Comparison of ENCODE assay signal across 8 cellular contexts in genomic region chr2:113894156-113894743, GRCh38. TPM values are rescaled to one million over a fixed set of nuclear protein-coding genes. Genes with fewer than 3 reads are reported as not detected.
A peak's percentile ranks its signal among the peaks of the same experiment; 100 is the strongest.
DNase-seq lines count a peak whose midpoint lies in the region; ATAC-seq, FAIRE-seq and TF ChIP-seq lines count a peak whose summit lies in the region.

No MANE protein-coding gene starts in this region.

- peak overlapping the region; percentile 90 for H3K4me3 ChIP-seq in DOHH2 (ENCODE audit: low read length)
- H3K4me3 ChIP-seq in NB4 (ENCODE audit: low read depth, low read length) = peak overlapping the region; percentile 76
- H3K4me3 ChIP-seq in bronchial epithelial cell (ENCODE audit: low read depth, low read length) = peak overlapping the region; percentile 8
- H3K4me3 ChIP-seq in neutrophil (ENCODE audit: low read depth in 1 of 2, low read length in 1 of 2) = peak overlapping the region; percentile 39 to 98
- no peak overlapping the region for H3K4me3 ChIP-seq in right atrium auricular region

- H3K36me3 ChIP-seq in DOHH2 (ENCODE audit: control insufficient read depth, low read length) = peaks cover 85% of the 10 kb centered on the region
- no peaks in the 10 kb centered on the region for H3K36me3 ChIP-seq in bronchial epithelial cell (ENCODE audit: control insufficient read depth, insufficient read depth, low read length)
- peaks cover 8% of the 10 kb centered on the region for H3K36me3 ChIP-seq in neutrophil
- H3K36me3 ChIP-seq in right atrium auricular region = no peaks in the 10 kb centered on the region

- H3F3A ChIP-seq in DOHH2 (ENCODE audit: control insufficient read depth, insufficient read depth) = peaks cover 9% of the 10 kb centered on the region

- H4K20me1 ChIP-seq in DOHH2 (ENCODE audit: control insufficient read depth, insufficient read depth, low read depth, low read length) = peaks cover 42% of the 10 kb centered on the region

- peak overlapping the region; percentile 81 for H3K4me2 ChIP-seq in DOHH2 (ENCODE audit: low read length)

- peak; percentile 92 for FAIRE-seq in bronchial epithelial cell (lab: Jason Lieb, UNC)

- peaks cover 76% of the 10 kb centered on the region for H3K4me1 ChIP-seq in DOHH2 (ENCODE audit: control insufficient read depth, low read length)
- H3K4me1 ChIP-seq in neutrophil (ENCODE audit: control insufficient read depth in 1 of 2, insufficient read depth in 1 of 2, low read depth in 1 of 2, low read length in 1 of 2) = peaks cover 80 to 86% of the 10 kb centered on the region in 2 experiments
- H3K4me1 ChIP-seq in right atrium auricular region = peaks cover 0 to 75% of the 10 kb centered on the region in 2 donors

- DNase-seq in NB4 (ENCODE audit: low read depth) (peak; percentile 93), bronchial epithelial cell (ENCODE audit: low read depth) (peak; percentile 91), right atrium auricular region (ENCODE audit: low spot score) (no peak)
- DNase-seq in stimulated activated CD4-positive, alpha-beta T cell treated with anti-CD3 and anti-CD28 coated beads, Interleukin-2, amount 100 ng/mL, for 48 hours = no peak

- no peaks in the 10 kb centered on the region for H3K27me3 ChIP-seq in DOHH2 (ENCODE audit: control insufficient read depth, low read length)
- H3K27me3 ChIP-seq in bronchial epithelial cell (ENCODE audit: control insufficient read depth, insufficient read depth, low read length) = no peaks in the 10 kb centered on the region
- no peaks in the 10 kb centered on the region for H3K27me3 ChIP-seq in neutrophil
- H3K27me3 ChIP-seq in right atrium auricular region = no peaks in the 10 kb centered on the region

- H3K9me2 ChIP-seq in DOHH2 (replicated peaks; ENCODE audit: control insufficient read depth, low read length) = no peaks in the 10 kb centered on the region

- H3K9me3 ChIP-seq in DOHH2 (ENCODE audit: control insufficient read depth, insufficient read depth, low read length) = no peaks in the 10 kb centered on the region
- no peaks in the 10 kb centered on the region for H3K9me3 ChIP-seq in neutrophil
- no peaks in the 10 kb centered on the region for H3K9me3 ChIP-seq in right atrium auricular region

- TF ChIP-seq CTCF in DOHH2 (IDR thresholded peaks at IDR 0.05; ENCODE audit: low read depth, low read length, poor library complexity, severe bottlenecking) (no peak), NB4 (IDR thresholded peaks at IDR 0.05; ENCODE audit: low read depth, low read length) (no peak), bronchial epithelial cell (IDR thresholded peaks at IDR 0.05; ENCODE audit: insufficient read depth, low read length, severe bottlenecking) (no peak), neutrophil (IDR thresholded peaks at IDR 0.05) (no peak), right atrium auricular region (IDR thresholded peaks at IDR 0.05) (no peak)

- no peak for TF ChIP-seq POLR2A in NB4 (IDR thresholded peaks at IDR 0.05; ENCODE audit: extremely low read depth, insufficient read length)

- ATAC-seq in GM21825 (IDR thresholded peaks at IDR 0.05; ENCODE audit: unreplicated experiment) (no peak), HG02852 (IDR thresholded peaks at IDR 0.05; ENCODE audit: unreplicated experiment) (no peak)

- peak overlapping the region; percentile 93; the same call in 1 of the 2 replicates for H3K27ac ChIP-seq in DOHH2 (ENCODE audit: low read depth, low read length)
- peak overlapping the region; percentile 100 for H3K27ac ChIP-seq in neutrophil
- H3K27ac ChIP-seq in right atrium auricular region = no peak overlapping the region

- peaks cover 97% of the 10 kb centered on the region for H3K79me2 ChIP-seq in DOHH2 (ENCODE audit: control insufficient read depth, low read length)

RNA-seq across cellular contexts. Expression of gene ACTR3, which starts 4.4 kb away (rescaled TPM):
- 214 and 222 TPM in 2 replicates for total RNA-seq in bronchial epithelial cell
- 10 to 100 TPM; 68.5 to 70.5 TPM for total RNA-seq in right atrium auricular region

Comparison
In these comparisons a context has a peak if more than half of its experiments do, and no peak if none do; other contexts are left out.
1. H3K27ac ChIP-seq: peak in DOHH2 (single experiment) and neutrophil (single experiment); none in right atrium auricular region (0 of 2).
2. H3K4me3 ChIP-seq: peak in DOHH2 (single experiment), NB4 (single experiment), bronchial epithelial cell (single experiment) and neutrophil (2 of 2); none in right atrium auricular region (0 of 2).
3. DNase-seq: peak in NB4 (single experiment) and bronchial epithelial cell (single experiment); none in stimulated activated CD4-positive, alpha-beta T cell treated with anti-CD3 and anti-CD28 coated beads, Interleukin-2, amount 100 ng/mL, for 48 hours (0 of 2) and right atrium auricular region (single experiment).